In the genomic region with DNA sequence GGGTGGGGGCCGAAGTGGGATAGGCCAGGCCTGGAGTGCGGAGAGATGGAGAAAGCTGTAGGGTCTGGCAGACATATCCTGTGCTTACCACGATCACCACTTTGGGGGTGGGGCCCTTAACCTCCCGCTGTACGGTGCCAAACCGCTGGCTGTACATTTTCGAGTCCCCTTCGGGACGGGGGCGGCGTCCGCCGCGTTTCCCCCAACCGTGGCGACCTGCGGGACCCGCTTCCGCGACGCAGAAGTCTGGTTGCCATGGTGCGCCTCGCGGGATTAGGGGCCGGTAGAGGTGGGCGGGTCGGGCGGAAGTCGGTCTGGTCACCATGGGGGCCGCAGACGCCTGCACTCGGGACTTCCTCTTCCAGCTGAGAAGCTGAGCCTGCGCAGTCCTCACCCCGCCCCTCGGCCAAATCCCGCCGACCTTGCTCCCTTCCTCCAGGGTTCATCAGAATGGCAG, we compare ENCODE assay signal across 8 cellular contexts. TPM values are rescaled to one million over a fixed set of nuclear protein-coding genes. Genes with fewer than 3 reads are reported as not detected.
DNase-seq lines count a peak whose midpoint lies in the region; ATAC-seq, FAIRE-seq and TF ChIP-seq lines count a peak whose summit lies in the region.

A gene with protein sequence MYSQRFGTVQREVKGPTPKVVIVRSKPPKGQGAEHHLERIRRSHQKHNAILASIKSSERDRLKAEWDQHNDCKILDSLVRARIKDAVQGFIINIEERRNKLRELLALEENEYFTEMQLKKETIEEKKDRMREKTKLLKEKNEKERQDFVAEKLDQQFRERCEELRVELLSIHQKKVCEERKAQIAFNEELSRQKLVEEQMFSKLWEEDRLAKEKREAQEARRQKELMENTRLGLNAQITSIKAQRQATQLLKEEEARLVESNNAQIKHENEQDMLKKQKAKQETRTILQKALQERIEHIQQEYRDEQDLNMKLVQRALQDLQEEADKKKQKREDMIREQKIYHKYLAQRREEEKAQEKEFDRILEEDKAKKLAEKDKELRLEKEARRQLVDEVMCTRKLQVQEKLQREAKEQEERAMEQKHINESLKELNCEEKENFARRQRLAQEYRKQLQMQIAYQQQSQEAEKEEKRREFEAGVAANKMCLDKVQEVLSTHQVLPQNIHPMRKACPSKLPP (minus strand): TSS at position 248 of the 457 bp plus-strand sequence. CDS start 91 bp downstream, at position 157.

- intact Hi-C loops in A673 (cut with micrococcal nuclease; ENCODE audit: unreplicated experiment): no loop called here

- DNase-seq in A673 (ENCODE audit: low spot score) (peak; percentile 87), NCI-H2171 treated with DMSO at 0.1 percent for 48 hours (lab: John Stamatoyannopoulos, UW) (peak; percentile 89), WERI-Rb-1 (peak; percentile 97), bronchial epithelial cell (ENCODE audit: low read depth) (peak; percentile 74), inferior parietal cortex (ENCODE audit: extremely low spot score) (peak; percentile 62), smooth muscle cell (lab: John Stamatoyannopoulos, UW; ENCODE audit: unreplicated experiment) (peak; percentile 57)

- ATAC-seq in GM18858 (IDR thresholded peaks at IDR 0.05; ENCODE audit: unreplicated experiment): peak; percentile 68
- peak; percentile 82 for ATAC-seq in HG03066 (IDR thresholded peaks at IDR 0.05; ENCODE audit: low read depth, unreplicated experiment)

- BruUV-seq in A673 (replicated peaks; lab: Mats Ljungman, UMichigan): no TSS peak

- WGBS in smooth muscle cell (ENCODE audit: low lambda C conversion rate): 4% methylated on average over 17 of the region's 37 CpGs

- no peak for FAIRE-seq in bronchial epithelial cell (lab: Jason Lieb, UNC)

- POLR2A ChIA-PET in A673 (lab: Charles Lee; ENCODE audit: low non-redundant PET): no interaction called here

- TF ChIP-seq CTCF in A673 (conservative IDR thresholded peaks at IDR 0.05; ENCODE audit: low read depth, low read length) (no peak), WERI-Rb-1 (IDR thresholded peaks at IDR 0.05; ENCODE audit: low read depth, low read length) (no peak), bronchial epithelial cell (IDR thresholded peaks at IDR 0.05; ENCODE audit: insufficient read depth, low read length, severe bottlenecking) (no peak), smooth muscle cell (IDR thresholded peaks at IDR 0.05; ENCODE audit: borderline replicate concordance, insufficient read depth, poor library complexity, severe bottlenecking) (no peak)

- H3K36me3 ChIP-seq in A673 (ENCODE audit: insufficient read depth, low read length, poor library complexity, severe bottlenecking) (peaks cover 7% of the 10 kb centered on the region), WERI-Rb-1 (peaks cover 41% of the 10 kb centered on the region), bronchial epithelial cell (ENCODE audit: control insufficient read depth, insufficient read depth, low read length) (peaks cover 5% of the 10 kb centered on the region), smooth muscle cell (ENCODE audit: low read depth) (peaks cover 6% of the 10 kb centered on the region)

- peak within 1 kb of the TSS; percentile 89 for H3K4me2 ChIP-seq in smooth muscle cell

- H2AFZ ChIP-seq in smooth muscle cell (ENCODE audit: low read depth): peak within 1 kb of the TSS; percentile 57

- CTCF ChIA-PET in A673 (lab: Charles Lee): interaction anchor here (0.5 kb wide), 1 partner anchor 96 kb away, joined by 3 read pairs; no protein-coding TSS in a partner anchor

- peaks cover 19% of the 10 kb centered on the region for H3F3A ChIP-seq in smooth muscle cell (ENCODE audit: low read depth)

- peaks cover 5% of the 10 kb centered on the region for H3K4me1 ChIP-seq in A673 (ENCODE audit: insufficient read depth, low read length, poor library complexity, severe bottlenecking)
- peaks cover 8% of the 10 kb centered on the region for H3K4me1 ChIP-seq in smooth muscle cell (ENCODE audit: low read depth)

- H3K27me3 ChIP-seq in A673 (replicated peaks; ENCODE audit: insufficient read depth, low read depth, low read length, poor library complexity): peaks cover 10% of the 10 kb centered on the region
- no peaks in the 10 kb centered on the region for H3K27me3 ChIP-seq in WERI-Rb-1 (ENCODE audit: insufficient read depth, low read depth, severe bottlenecking)
- no peaks in the 10 kb centered on the region for H3K27me3 ChIP-seq in bronchial epithelial cell (ENCODE audit: control insufficient read depth, insufficient read depth, low read length)
- peaks cover 4% of the 10 kb centered on the region for H3K27me3 ChIP-seq in smooth muscle cell (ENCODE audit: low read depth)

- H3K27ac ChIP-seq in A673 (ENCODE audit: low read depth, low read length, poor library complexity, severe bottlenecking) (no peak within 1 kb of the TSS), WERI-Rb-1 (peak within 1 kb of the TSS; percentile 31), smooth muscle cell (ENCODE audit: low read depth) (peak within 1 kb of the TSS; percentile 65)

- H3K4me3 ChIP-seq in A673 (ENCODE audit: low read depth, low read length, poor library complexity, severe bottlenecking) (peak within 1 kb of the TSS; percentile 44), WERI-Rb-1 (ENCODE audit: low read depth, low read length) (peak within 1 kb of the TSS; percentile 85), bronchial epithelial cell (ENCODE audit: low read depth, low read length) (peak within 1 kb of the TSS; percentile 64), smooth muscle cell (peak within 1 kb of the TSS; percentile 73)

- H3K79me2 ChIP-seq in smooth muscle cell (ENCODE audit: low read depth): no peaks in the 10 kb centered on the region

- H3K9ac ChIP-seq in smooth muscle cell (ENCODE audit: low read depth): peak within 1 kb of the TSS; percentile 66

- H3K9me3 ChIP-seq in A673 (ENCODE audit: low read depth, low read length, poor library complexity, severe bottlenecking) (no peaks in the 10 kb centered on the region), WERI-Rb-1 (ENCODE audit: severe bottlenecking) (no peaks in the 10 kb centered on the region), smooth muscle cell (replicated peaks; ENCODE audit: low read depth) (no peaks in the 10 kb centered on the region)

- H4K20me1 ChIP-seq in smooth muscle cell (ENCODE audit: low read depth): no peaks in the 10 kb centered on the region

RNA-seq across cellular contexts. Expression of the gene that starts here (rescaled TPM):
- total RNA-seq in A673 (2021) (0.22 and 0.26 TPM in 2 replicates), bronchial epithelial cell (0.26 and 1.3 TPM in 2 replicates), smooth muscle cell (0.36 and 0.99 TPM in 2 replicates)
- 0.41 and 1.1 TPM in 2 replicates for polyA plus RNA-seq in smooth muscle cell

Comparison
In these comparisons a context has a peak if more than half of its experiments do, and no peak if none do; other contexts are left out.
1. Peak in DNase-seq and H3K4me3 ChIP-seq in A673; RNA of the gene not detected or under 1 TPM.